Comparison of ENCODE assay signal across 8 cellular contexts in genomic region chr2:8534729-8535397, GRCh38.
DNase-seq lines count a peak whose midpoint lies in the region; ATAC-seq and TF ChIP-seq lines count a peak whose summit lies in the region.

No MANE protein-coding gene starts in this region.

- peaks cover 4% of the 10 kb centered on the region for H3K36me3 Mint-ChIP-seq in CD4-positive, CD25-positive, alpha-beta regulatory T cell
- peaks cover 21% of the 10 kb centered on the region for H3K36me3 Mint-ChIP-seq in activated CD8-positive, alpha-beta memory T cell treated with anti-CD3 and anti-CD28 coated beads, Interleukin-2, amount 10 ng/mL, durations not matched to agents 7 days and 5 days
- H3K36me3 Mint-ChIP-seq in activated naive CD8-positive, alpha-beta T cell treated with anti-CD3 and anti-CD28 coated beads, Interleukin-2, amount 50 U/mL, for 24 hours (ENCODE audit: low read depth): peaks cover 5% of the 10 kb centered on the region

- H3K4me1 ChIP-seq in CD4-positive, CD25-positive, alpha-beta regulatory T cell (ENCODE audit: control insufficient read depth, insufficient read depth, low read length, poor library complexity, severe bottlenecking): peaks cover 5% of the 10 kb centered on the region
- H3K4me1 ChIP-seq in left ventricle myocardium inferior: peaks cover 38% of the 10 kb centered on the region

- H3K4me1 Mint-ChIP-seq in CD4-positive, CD25-positive, alpha-beta regulatory T cell: peaks cover 0 to 17% (median 5%) of the 10 kb centered on the region in 4 donors
- H3K4me1 Mint-ChIP-seq in activated CD8-positive, alpha-beta memory T cell treated with anti-CD3 and anti-CD28 coated beads, Interleukin-2, amount 10 ng/mL, durations not matched to agents 7 days and 5 days: peaks cover 27% of the 10 kb centered on the region
- H3K4me1 Mint-ChIP-seq in activated naive CD8-positive, alpha-beta T cell treated with anti-CD3 and anti-CD28 coated beads, Interleukin-2, amount 50 U/mL, for 24 hours: peaks cover 37% of the 10 kb centered on the region

- H3K4me3 Mint-ChIP-seq in CD4-positive, CD25-positive, alpha-beta regulatory T cell: no peak overlapping the region
- H3K4me3 Mint-ChIP-seq in activated CD8-positive, alpha-beta memory T cell treated with anti-CD3 and anti-CD28 coated beads, Interleukin-2, amount 10 ng/mL, durations not matched to agents 7 days and 5 days: no peak overlapping the region
- H3K4me3 Mint-ChIP-seq in activated naive CD8-positive, alpha-beta T cell treated with anti-CD3 and anti-CD28 coated beads, Interleukin-2, amount 50 U/mL, for 24 hours: no peak overlapping the region

- H3K9me3 Mint-ChIP-seq in CD4-positive, CD25-positive, alpha-beta regulatory T cell: peaks cover 0 to 21% (median 4%) of the 10 kb centered on the region in 7 donors
- peaks cover 7% of the 10 kb centered on the region for H3K9me3 Mint-ChIP-seq in activated CD8-positive, alpha-beta memory T cell treated with anti-CD3 and anti-CD28 coated beads, Interleukin-2, amount 10 ng/mL, durations not matched to agents 7 days and 5 days (ENCODE audit: low read depth)
- H3K9me3 Mint-ChIP-seq in activated naive CD8-positive, alpha-beta T cell treated with anti-CD3 and anti-CD28 coated beads, Interleukin-2, amount 50 U/mL, for 24 hours: peaks cover 18% of the 10 kb centered on the region

- peak; percentile 11 for TF ChIP-seq CTCF in left ventricle myocardium inferior (IDR thresholded peaks at IDR 0.05; ENCODE audit: borderline replicate concordance)

- peaks cover 4 to 10% of the 10 kb centered on the region in 2 experiments for H3K9me3 ChIP-seq in CD4-positive, CD25-positive, alpha-beta regulatory T cell (ENCODE audit: control insufficient read depth in 2 of 2, low read length in 2 of 2)
- H3K9me3 ChIP-seq in left ventricle myocardium inferior (replicated peaks): peaks cover 16% of the 10 kb centered on the region

- CTCF ChIA-PET in activated CD8-positive, alpha-beta memory T cell treated with anti-CD3 and anti-CD28 coated beads, Interleukin-2, amount 10 ng/mL, durations not matched to agents 7 days and 5 days (lab: Charles Lee): interaction anchor here (1.3 to 1.9 kb wide), 2 partner anchors 10 to 11 kb away, joined by 4 to 6 read pairs; no protein-coding TSS in a partner anchor

- H3K27me3 Mint-ChIP-seq in CD4-positive, CD25-positive, alpha-beta regulatory T cell: no peaks in the 10 kb centered on the region
- H3K27me3 Mint-ChIP-seq in activated CD8-positive, alpha-beta memory T cell treated with anti-CD3 and anti-CD28 coated beads, Interleukin-2, amount 10 ng/mL, durations not matched to agents 7 days and 5 days: no peaks in the 10 kb centered on the region
- H3K27me3 Mint-ChIP-seq in activated naive CD8-positive, alpha-beta T cell treated with anti-CD3 and anti-CD28 coated beads, Interleukin-2, amount 50 U/mL, for 24 hours: peaks cover 2% of the 10 kb centered on the region

- H3K27ac Mint-ChIP-seq in CD4-positive, CD25-positive, alpha-beta regulatory T cell: no peak overlapping the region
- H3K27ac Mint-ChIP-seq in activated CD8-positive, alpha-beta memory T cell treated with anti-CD3 and anti-CD28 coated beads, Interleukin-2, amount 10 ng/mL, durations not matched to agents 7 days and 5 days: no peak overlapping the region
- H3K27ac Mint-ChIP-seq in activated naive CD8-positive, alpha-beta T cell treated with anti-CD3 and anti-CD28 coated beads, Interleukin-2, amount 50 U/mL, for 24 hours: no peak overlapping the region

- ATAC-seq in CD4-positive, CD25-positive, alpha-beta regulatory T cell (ENCODE audit: low read depth in 2 of 2): peak; percentile 18 to 29
- ATAC-seq in activated CD8-positive, alpha-beta memory T cell treated with anti-CD3 and anti-CD28 coated beads, Interleukin-2, amount 10 ng/mL, durations not matched to agents 7 days and 5 days: no peak
- no peak for ATAC-seq in activated naive CD8-positive, alpha-beta T cell treated with anti-CD3 and anti-CD28 coated beads, Interleukin-2, amount 50 U/mL, for 24 hours

- H3K4me3 ChIP-seq in CD4-positive, CD25-positive, alpha-beta regulatory T cell (ENCODE audit: low read depth, low read length): no peak overlapping the region
- H3K4me3 ChIP-seq in left ventricle myocardium inferior: no peak overlapping the region

- no peaks in the 10 kb centered on the region for H3K36me3 ChIP-seq in CD4-positive, CD25-positive, alpha-beta regulatory T cell (ENCODE audit: control insufficient read depth, insufficient read depth, low read length)
- H3K36me3 ChIP-seq in left ventricle myocardium inferior: no peaks in the 10 kb centered on the region

- DNase-seq in CD4-positive, CD25-positive, alpha-beta regulatory T cell: no peak
- peak; percentile 51 for DNase-seq in UCSD-AML1 (lab: John Stamatoyannopoulos, UW; ENCODE audit: unreplicated experiment)
- peak; percentile 80 for DNase-seq in left ventricle myocardium inferior
- DNase-seq in pons (ENCODE audit: low spot score): peak; percentile 66
- no peak for DNase-seq in NCI-H748 treated with DMSO at 0.1 percent for 48 hours (lab: John Stamatoyannopoulos, UW)
- DNase-seq in activated CD8-positive, alpha-beta memory T cell treated with anti-CD3 and anti-CD28 coated beads, Interleukin-2, amount 10 ng/mL, durations not matched to agents 7 days and 5 days: no peak
- DNase-seq in activated naive CD8-positive, alpha-beta T cell treated with anti-CD3 and anti-CD28 coated beads, Interleukin-2, amount 50 U/mL, for 24 hours: no peak
- DNase-seq in NCI-H774 (lab: John Stamatoyannopoulos, UW): no peak

- H3K27ac ChIP-seq in CD4-positive, CD25-positive, alpha-beta regulatory T cell (ENCODE audit: insufficient read depth, low read length, poor library complexity, severe bottlenecking): no peak overlapping the region
- H3K27ac ChIP-seq in left ventricle myocardium inferior (replicated peaks): peak overlapping the region; percentile 75

- H3K27me3 ChIP-seq in CD4-positive, CD25-positive, alpha-beta regulatory T cell (ENCODE audit: control insufficient read depth, insufficient read depth, low read length): no peaks in the 10 kb centered on the region
- H3K27me3 ChIP-seq in left ventricle myocardium inferior (ENCODE audit: low read depth): no peaks in the 10 kb centered on the region

- intact Hi-C loops in left ventricle myocardium inferior (cut with micrococcal nuclease): no loop called here

Comparison
In these comparisons a context has a peak if more than half of its experiments do, and no peak if none do; other contexts are left out.
1. ATAC-seq: peak in CD4-positive, CD25-positive, alpha-beta regulatory T cell (2 of 2); none in activated CD8-positive, alpha-beta memory T cell treated with anti-CD3 and anti-CD28 coated beads, Interleukin-2, amount 10 ng/mL, durations not matched to agents 7 days and 5 days (single experiment) and activated naive CD8-positive, alpha-beta T cell treated with anti-CD3 and anti-CD28 coated beads, Interleukin-2, amount 50 U/mL, for 24 hours (single experiment).
2. DNase-seq: peak in UCSD-AML1 (single experiment), left ventricle myocardium inferior (single experiment) and pons (single experiment); none in CD4-positive, CD25-positive, alpha-beta regulatory T cell (0 of 3), NCI-H748 treated with DMSO at 0.1 percent for 48 hours (single experiment), activated CD8-positive, alpha-beta memory T cell treated with anti-CD3 and anti-CD28 coated beads, Interleukin-2, amount 10 ng/mL, durations not matched to agents 7 days and 5 days (single experiment), activated naive CD8-positive, alpha-beta T cell treated with anti-CD3 and anti-CD28 coated beads, Interleukin-2, amount 50 U/mL, for 24 hours (single experiment) and NCI-H774 (single experiment).